ENCODE assay signal across 24 cellular contexts in the genomic region with DNA sequence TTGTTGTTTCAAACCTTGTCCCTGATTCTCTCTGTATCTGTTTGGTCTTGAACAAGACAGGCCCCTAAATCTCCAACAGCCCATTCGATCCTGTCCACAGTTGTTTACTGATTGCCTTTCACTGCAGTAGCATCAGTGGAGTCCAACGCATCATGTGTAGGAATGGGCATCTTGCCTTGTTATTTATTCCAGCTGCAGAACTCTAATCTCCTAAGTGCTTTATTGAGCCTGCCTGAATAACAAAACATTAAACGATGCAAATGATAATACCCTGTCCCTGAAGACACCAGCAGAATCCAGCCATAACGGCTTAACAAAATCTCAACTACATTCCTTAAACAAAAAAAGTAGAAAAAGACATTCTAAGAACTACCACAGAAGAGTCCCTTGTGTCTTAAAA.
"Had no signal": no experiment of that assay in that cellular context is flagged by ENCODE, and none has a peak within 500 bp of the region (broad histone marks: within the 10 kb centered on the region; RNA-seq: fewer than 3 reads in every experiment).

No MANE protein-coding gene starts in this region.

- DNase-seq: dorsolateral prefrontal cortex; effector CD4-positive, alpha-beta T cell; foreskin keratinocyte; glutamatergic neuron; heart right ventricle; hippocampal formation; immature natural killer cell; islet precursor cell; left ventricle myocardium superior; lower lobe of right lung; natural killer cell; right lobe of liver; small intestine; stimulated activated CD4-positive, alpha-beta T cell treated with anti-CD3 and anti-CD28 coated beads, Interleukin-12 subunit alpha, Interleukin-12 subunit beta, amount 100 ng/mL, for 4 hours; stimulated activated CD4-positive, alpha-beta T cell treated with anti-CD3 and anti-CD28 coated beads, Interleukin-1b, Interleukin-23, amount 100 ng/mL, for 48 hours; stimulated activated CD4-positive, alpha-beta T cell treated with anti-CD3 and anti-CD28 coated beads, Interleukin-4, amount 100 ng/mL, for 1 hour; stimulated activated CD8-positive, alpha-beta memory T cell treated with anti-CD3 and anti-CD28 coated beads, Interleukin-4, amount 100 ng/mL, for 48 hours; stimulated activated naive CD4-positive, alpha-beta T cell treated with Interleukin-2 at 50 U/mL for 16 hours; stomach; thyroid gland had no signal

- H3K27ac ChIP-seq: dorsolateral prefrontal cortex, foreskin keratinocyte, heart right ventricle, lower lobe of right lung, neural progenitor cell, right lobe of liver, stomach, thyroid gland, vagina had no signal

- H2AFZ ChIP-seq: neural progenitor cell, parathyroid adenoma had no signal

- H3K27me3 ChIP-seq: dorsolateral prefrontal cortex, foreskin keratinocyte, heart right ventricle, neural progenitor cell, right lobe of liver, stomach, thyroid gland, vagina had no signal

- H3K27me3 Mint-ChIP-seq: progenitor cell of endocrine pancreas had no signal

- H3K9me3 Mint-ChIP-seq: immature natural killer cell, natural killer cell, neural progenitor cell had no signal

- H3K4me1 Mint-ChIP-seq: immature natural killer cell, natural killer cell had no signal

- H3K36me3 Mint-ChIP-seq: natural killer cell, neural progenitor cell had no signal

- H3K4me1 ChIP-seq: foreskin keratinocyte, heart right ventricle, lower lobe of right lung, neural progenitor cell, parathyroid adenoma, right lobe of liver, stomach, thyroid gland, vagina had no signal

- H3K36me3 ChIP-seq: neural progenitor cell, right lobe of liver, thyroid gland, vagina had no signal

- H3K79me2 ChIP-seq: parathyroid adenoma had no signal

- ATAC-seq: foreskin keratinocyte, heart right ventricle, left ventricle myocardium superior, lower lobe of right lung, natural killer cell, right lobe of liver had no signal

- H3K9ac ChIP-seq: neural progenitor cell, parathyroid adenoma had no signal

- H3K9me3 ChIP-seq: heart right ventricle, lower lobe of right lung, right lobe of liver, stomach, thyroid gland, vagina had no signal

- H3K4me2 ChIP-seq: neural progenitor cell had no signal

- H3K4me3 Mint-ChIP-seq: immature natural killer cell, natural killer cell, neural progenitor cell had no signal

- H3K4me3 ChIP-seq: dorsolateral prefrontal cortex, heart right ventricle, lower lobe of right lung, neural progenitor cell, right lobe of liver, stomach, thyroid gland, vagina had no signal

- H3K27ac Mint-ChIP-seq: immature natural killer cell, natural killer cell, neural progenitor cell, progenitor cell of endocrine pancreas had no signal
